ENCODE assay signal across 17 cellular contexts in genomic region chr5:173628501-173628900, GRCh38.
"Had no signal": no experiment of that assay in that cellular context is flagged by ENCODE, and none has a peak within 500 bp of the region (broad histone marks: within the 10 kb centered on the region; RNA-seq: fewer than 3 reads in every experiment).

No MANE protein-coding gene starts in this region.

- H3K9me3 ChIP-seq: body of pancreas, colonic mucosa, lower lobe of right lung, tibial nerve had no signal

- H3K27me3 ChIP-seq: body of pancreas, colonic mucosa, tibial nerve had no signal

- H3K4me3 ChIP-seq: body of pancreas, colonic mucosa, lower lobe of right lung, tibial nerve had no signal

- H3K27ac ChIP-seq: body of pancreas, colonic mucosa, lower lobe of right lung had no signal

- DNase-seq: activated B cell treated with CpG ODN at 0.5 μM for 24 hours; activated CD4-positive, alpha-beta T cell treated with anti-CD3 and anti-CD28 coated beads for 4 hours; activated CD8-positive, alpha-beta T cell treated with anti-CD3 and anti-CD28 coated beads for 36 hours; activated naive CD4-positive, alpha-beta T cell; activated naive CD8-positive, alpha-beta T cell treated with anti-CD3 and anti-CD28 coated beads for 36 hours; activated T-cell treated with anti-CD3 and anti-CD28 coated beads, Interleukin-2, amount 50 U/mL, for 1 hour; amniotic stem cell; body of pancreas; central memory CD4-positive, alpha-beta T cell; colonic mucosa; left cardiac atrium; lower lobe of right lung; retina; stimulated activated naive B cell treated with anti-CD40 and anti-IgM and Interleukin-4, amounts not matched to agents 10 μg/mL and 1 μg/mL and 100 μg/mL, for 72 hours had no signal

- H3K36me3 ChIP-seq: colonic mucosa, lower lobe of right lung, tibial nerve had no signal

- H3K4me1 ChIP-seq: body of pancreas, colonic mucosa, lower lobe of right lung had no signal

- ATAC-seq: activated CD8-positive, alpha-beta T cell treated with anti-CD3 and anti-CD28 coated beads for 36 hours; activated T-helper 17 cell treated with anti-CD3 and anti-CD28 coated beads, Interleukin-2, amount 50 U/mL, for 72 hours; body of pancreas; left cardiac atrium; lower lobe of right lung; natural killer cell treated with Interleukin-12 subunit alpha and Interleukin-12 subunit beta and Interleukin-15 and Interleukin-18, amount 100 ng/mL, for 72 hours; stimulated activated naive B cell treated with anti-CD40 and anti-IgM and Interleukin-4, amounts not matched to agents 10 μg/mL and 1 μg/mL and 100 μg/mL, for 72 hours had no signal
